In genomic region chr2:74421248-74421870, GRCh38 we compare ENCODE assay signal across 8 cellular contexts. TPM values are rescaled to one million over a fixed set of nuclear protein-coding genes. Genes with fewer than 3 reads are reported as not detected.
A peak's percentile ranks its signal among the peaks of the same experiment; 100 is the strongest.
DNase-seq lines count a peak whose midpoint lies in the region; ATAC-seq and TF ChIP-seq lines count a peak whose summit lies in the region.

TSS of gene C2orf81 (minus strand) at chr2:74421619. CDS start at chr2:74421560, 59 bp downstream.
TSS of gene WDR54 (plus strand) at chr2:74421730. CDS start at chr2:74422154, 424 bp downstream.

- H3K9me3 ChIP-seq in ovary: no peaks in the 10 kb centered on the region
- no peaks in the 10 kb centered on the region for H3K9me3 ChIP-seq in thyroid gland

- intact Hi-C loops in ovary (cut with DNase I) (no loop called here), thyroid gland (cut with DNase I) (no loop called here)

- no peak for TF ChIP-seq EP300 in ovary (IDR thresholded peaks at IDR 0.05)

- peaks cover 9% of the 10 kb centered on the region for H3K4me1 Mint-ChIP-seq in glutamatergic neuron (ENCODE audit: low read depth, unreplicated experiment)

- H3K36me3 Mint-ChIP-seq in glutamatergic neuron (ENCODE audit: unreplicated experiment): no peaks in the 10 kb centered on the region

- peak; percentile 96 for DNase-seq in NB4 (ENCODE audit: low read depth)
- DNase-seq in SK-N-DZ (ENCODE audit: low spot score): peak; percentile 93
- peak; percentile 95 for DNase-seq in activated naive CD4-positive, alpha-beta T cell treated with anti-CD3 and anti-CD28 coated beads, Interleukin-2, amount 50 U/mL, for 16 hours
- peak; percentile 96 for DNase-seq in glutamatergic neuron
- peak; percentile 82 to 94 (median 88) for DNase-seq in ovary
- DNase-seq in thyroid gland: peak; percentile 82 to 85

- peak within 1 kb of the TSS in 1 of 2 donors; percentile 53 for H3K27ac ChIP-seq in ovary
- H3K27ac ChIP-seq in thyroid gland: peak within 1 kb of the TSS in 2 of 3 donors; percentile 11 to 64

- H3K36me3 ChIP-seq in ovary: no peaks in the 10 kb centered on the region
- H3K36me3 ChIP-seq in thyroid gland: peaks cover 0 to 5% of the 10 kb centered on the region in 2 donors

- peak; percentile 91 for ATAC-seq in HG02571 (IDR thresholded peaks at IDR 0.05; ENCODE audit: unreplicated experiment)

- H3K4me3 ChIP-seq in GM08714 (ENCODE audit: low read length): peak within 1 kb of the TSS; percentile 69
- H3K4me3 ChIP-seq in NB4 (ENCODE audit: low read depth, low read length): peak within 1 kb of the TSS; percentile 78
- H3K4me3 ChIP-seq in ovary: peak within 1 kb of the TSS; percentile 72
- peak within 1 kb of the TSS; percentile 51 to 85 (median 67) for H3K4me3 ChIP-seq in thyroid gland (replicated peaks in 1 of 3)

- peak within 1 kb of the TSS; percentile 100 for H3K4me3 Mint-ChIP-seq in glutamatergic neuron (ENCODE audit: unreplicated experiment)

- H3K4me1 ChIP-seq in ovary (ENCODE audit: insufficient read depth) (peaks cover 3% of the 10 kb centered on the region), thyroid gland (peaks cover 8 to 9% of the 10 kb centered on the region in 2 donors)

- TF ChIP-seq CTCF in NB4 (IDR thresholded peaks at IDR 0.05; ENCODE audit: low read depth, low read length): no peak
- TF ChIP-seq CTCF in glutamatergic neuron (IDR thresholded peaks at IDR 0.05; ENCODE audit: partially characterized antibody, unreplicated experiment): no peak
- TF ChIP-seq CTCF in ovary (IDR thresholded peaks at IDR 0.05): no peak
- TF ChIP-seq CTCF in thyroid gland (IDR thresholded peaks at IDR 0.05): no peak

- H3K27me3 ChIP-seq in ovary: no peaks in the 10 kb centered on the region
- H3K27me3 ChIP-seq in thyroid gland: no peaks in the 10 kb centered on the region

- peaks cover 13% of the 10 kb centered on the region for H3K27me3 Mint-ChIP-seq in glutamatergic neuron (ENCODE audit: unreplicated experiment)

- peak within 1 kb of the TSS; percentile 89 for H3K27ac Mint-ChIP-seq in glutamatergic neuron (ENCODE audit: unreplicated experiment)

- WGBS in ovary, 3 donors: 0% methylated on average over 56 of the region's 56 CpGs
- WGBS in thyroid gland, 2 donors: 0% methylated on average over 12 of the region's 56 CpGs

- TF ChIP-seq POLR2A in NB4 (IDR thresholded peaks at IDR 0.05; ENCODE audit: extremely low read depth, insufficient read length): peak; percentile 71
- peak; percentile 63 for TF ChIP-seq POLR2A in ovary (IDR thresholded peaks at IDR 0.05)
- peak in 1 of 2 donors; percentile 51 for TF ChIP-seq POLR2A in thyroid gland (IDR thresholded peaks at IDR 0.05)

- H3K9me3 Mint-ChIP-seq in glutamatergic neuron (ENCODE audit: unreplicated experiment): peaks cover 13% of the 10 kb centered on the region

RNA-seq across cellular contexts. Expression of gene C2orf81, which starts in this region (rescaled TPM):
- 7.1 and 9.3 TPM in 2 replicates for polyA plus RNA-seq in SK-N-DZ (2014; cell fraction: cytosol; rRNA removed)
- 4.7 and 8.7 TPM in 2 replicates for polyA plus RNA-seq in SK-N-DZ (2014; cell fraction: nucleus; rRNA removed)
- 3.7 TPM for total RNA-seq in glutamatergic neuron (ENCODE audit: unreplicated experiment)
- total RNA-seq in ovary: 1 to 10 TPM; 1.3 to 9.9 (median 4.5) TPM
- polyA plus RNA-seq in ovary: 1 to 10 TPM in 1 of 2 donors, under 1 TPM in 1; 0.85 to 5.1 TPM
- total RNA-seq in thyroid gland: 1 to 10 TPM; 2.3 to 3.4 (median 3.1) TPM

RNA-seq across cellular contexts. Expression of gene WDR54, which starts in this region (rescaled TPM):
- polyA plus RNA-seq in SK-N-DZ (2014; cell fraction: cytosol; rRNA removed): 120 and 143 TPM in 2 replicates
- polyA plus RNA-seq in SK-N-DZ (2014; cell fraction: nucleus; rRNA removed): 107 and 128 TPM in 2 replicates
- total RNA-seq in glutamatergic neuron (ENCODE audit: unreplicated experiment): 29.5 TPM
- 10 to 100 TPM in 6 of 7 donors, 1 to 10 TPM in 1; 8.8 to 41.6 (median 16.2) TPM for total RNA-seq in ovary
- polyA plus RNA-seq in ovary: 10 to 100 TPM in 1 of 2 donors, 1 to 10 TPM in 1; 8.6 to 22.4 TPM
- total RNA-seq in thyroid gland: 10 to 100 TPM in 3 of 4 donors, 1 to 10 TPM in 1; 6.5 to 19.3 (median 13.6) TPM
